ENCODE assay signal across 24 cellular contexts in genomic region chr6:143441010-143441409, GRCh38.
"Had no signal": no experiment of that assay in that cellular context is flagged by ENCODE, and none has a peak within 500 bp of the region (broad histone marks: within the 10 kb centered on the region; RNA-seq: fewer than 3 reads in every experiment).

No MANE protein-coding gene starts in this region.

- H3K27me3 ChIP-seq: adrenal gland, ascending aorta, brain microvascular endothelial cell, heart right ventricle, neutrophil, pancreas, right atrium auricular region, stomach, suprapubic skin, tibial nerve had no signal

- DNase-seq: adrenal gland; caudate nucleus; dermis blood vessel endothelial cell; effector CD8-positive, alpha-beta T cell; erythroblast; foreskin fibroblast; heart right ventricle; islet precursor cell; left cardiac atrium; midbrain; pancreas; psoas muscle; SK-N-SH; stomach; T1000 had no signal

- H3K9me3 Mint-ChIP-seq: activated naive CD4-positive, alpha-beta T cell treated with anti-CD3 and anti-CD28 coated beads for 36 hours; nephron; WTC11 had no signal

- H3K4me1 ChIP-seq: adrenal gland, ascending aorta, heart right ventricle, pancreas, psoas muscle, right atrium auricular region, stomach, suprapubic skin, tibial nerve had no signal

- H3K4me3 Mint-ChIP-seq: activated naive CD4-positive, alpha-beta T cell treated with anti-CD3 and anti-CD28 coated beads for 36 hours; nephron; WTC11 had no signal

- ATAC-seq: heart right ventricle, left cardiac atrium, pancreas, psoas muscle, WTC11 had no signal

- FAIRE-seq: pancreas had no signal

- H3K9ac ChIP-seq: SK-N-SH had no signal

- H3K4me1 Mint-ChIP-seq: nephron had no signal

- H3K4me2 ChIP-seq: SK-N-SH had no signal

- H3K9me3 ChIP-seq: adrenal gland, ascending aorta, neutrophil, pancreas, psoas muscle, right atrium auricular region, SK-N-SH, stomach, suprapubic skin, tibial nerve had no signal

- H3K4me3 ChIP-seq: adrenal gland, ascending aorta, heart right ventricle, pancreas, psoas muscle, right atrium auricular region, stomach, suprapubic skin, tibial nerve had no signal

- H3K36me3 ChIP-seq: adrenal gland, ascending aorta, brain microvascular endothelial cell, neutrophil, right atrium auricular region had no signal

- H3K27ac Mint-ChIP-seq: activated naive CD4-positive, alpha-beta T cell treated with anti-CD3 and anti-CD28 coated beads for 36 hours; nephron; WTC11 had no signal

- H3K27ac ChIP-seq: adrenal gland, ascending aorta, brain microvascular endothelial cell, heart right ventricle, neutrophil, pancreas, psoas muscle, right atrium auricular region, stomach, suprapubic skin, tibial nerve had no signal
